In the genomic region with DNA sequence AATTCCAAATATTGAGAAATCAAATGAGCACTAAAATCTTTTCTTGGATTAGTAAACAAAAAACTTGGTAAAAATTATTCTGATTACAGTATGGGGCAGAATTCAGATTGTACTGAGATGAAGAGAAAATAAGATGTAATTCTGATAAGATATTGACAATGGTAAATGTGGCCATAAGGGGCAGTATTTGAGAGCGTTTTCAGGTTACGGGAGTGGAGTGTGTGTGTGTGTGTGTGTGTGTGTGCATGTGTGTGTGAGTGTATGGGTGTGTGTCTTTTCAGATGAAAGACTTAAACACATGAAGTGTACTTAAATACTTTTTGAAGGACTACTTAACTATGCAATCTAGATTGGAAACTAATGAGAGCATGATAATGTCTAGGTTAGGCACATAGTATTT, we compare ENCODE assay signal across 13 cellular contexts.
DNase-seq lines count a peak whose midpoint lies in the region; ATAC-seq and TF ChIP-seq lines count a peak whose summit lies in the region.
"Had no signal": no experiment of that assay in that cellular context is flagged by ENCODE, and none has a peak within 500 bp of the region (broad histone marks: within the 10 kb centered on the region; RNA-seq: fewer than 3 reads in every experiment).

No MANE protein-coding gene starts in this region.

- DNase-seq in DMS53 (lab: John Stamatoyannopoulos, UW): peak; percentile 56
- no peak for DNase-seq in DMS53 treated with DMSO at 0.1 percent for 48 hours (lab: John Stamatoyannopoulos, UW; ENCODE audit: unreplicated experiment)
- DNase-seq in GM23338 (ENCODE audit: low spot score): peak; percentile 58
- DNase-seq in lung microvascular endothelial cell (ENCODE audit: low read depth in 2 of 2): peak; percentile 3 to 4
- no peak for DNase-seq in COR-L47 (lab: John Stamatoyannopoulos, UW)
- no peak for DNase-seq in substantia nigra (lab: John Stamatoyannopoulos, UW)
- DNase-seq: NCI-H146, sigmoid colon had no signal

- no peaks in the 10 kb centered on the region for H3K9me3 ChIP-seq in SU-DHL-6 (ENCODE audit: insufficient read depth, low read length)
- H3K9me3 ChIP-seq: sigmoid colon, SJSA1 had no signal

- H3K9me3 Mint-ChIP-seq in GM23338: no peaks in the 10 kb centered on the region
- H3K9me3 Mint-ChIP-seq: brain had no signal

- H3K36me3 ChIP-seq in GM23338 (ENCODE audit: insufficient read depth) (no peaks in the 10 kb centered on the region), SU-DHL-6 (ENCODE audit: low read length) (no peaks in the 10 kb centered on the region)
- H3K36me3 ChIP-seq: sigmoid colon, SJSA1 had no signal

- no peaks in the 10 kb centered on the region for H3K36me3 Mint-ChIP-seq in GM23338 (ENCODE audit: low read depth)
- H3K36me3 Mint-ChIP-seq: brain had no signal

- H3K27ac ChIP-seq in GM23338 (ENCODE audit: low read depth) (no peak overlapping the region), SU-DHL-6 (ENCODE audit: low read depth, low read length) (no peak overlapping the region), substantia nigra (ENCODE audit: low read depth, low read length, poor library complexity, severe bottlenecking) (no peak overlapping the region)
- H3K27ac ChIP-seq: sigmoid colon, SJSA1 had no signal

- H3K79me2 ChIP-seq in GM23338 (replicated peaks; ENCODE audit: insufficient read depth): no peaks in the 10 kb centered on the region
- H3K79me2 ChIP-seq in SU-DHL-6 (ENCODE audit: insufficient read depth, low read length): no peaks in the 10 kb centered on the region

- TF ChIP-seq CTCF in GM23338 (conservative IDR thresholded peaks at IDR 0.05; ENCODE audit: low read depth in 2 of 2): peak; percentile 63 to 67
- TF ChIP-seq CTCF in SU-DHL-6 (IDR thresholded peaks at IDR 0.05; ENCODE audit: insufficient read depth, low read length, poor library complexity, severe bottlenecking): peak; percentile 17

- no peaks in the 10 kb centered on the region; the same call in 1 of the 2 replicates for H3K9me2 ChIP-seq in GM23338 (ENCODE audit: insufficient read depth)
- H3K9me2 ChIP-seq in SU-DHL-6 (replicated peaks; ENCODE audit: insufficient read depth, low read length): no peaks in the 10 kb centered on the region

- no peaks in the 10 kb centered on the region for H3K27me3 Mint-ChIP-seq in GM23338 (ENCODE audit: insufficient read depth, low read depth, poor library complexity)

- H3K4me1 ChIP-seq in GM23338 (ENCODE audit: insufficient read depth): peaks cover 1% of the 10 kb centered on the region
- H3K4me1 ChIP-seq: sigmoid colon, SJSA1 had no signal

- no peak overlapping the region for H3K9ac ChIP-seq in SU-DHL-6 (ENCODE audit: low read length)

- H3K27ac Mint-ChIP-seq in GM23338: no peak overlapping the region
- H3K27ac Mint-ChIP-seq: brain had no signal

- H3K4me2 ChIP-seq in GM23338 (no peak overlapping the region), SU-DHL-6 (ENCODE audit: low read depth, low read length, poor library complexity, severe bottlenecking) (no peak overlapping the region)

- no peak overlapping the region for H3K4me3 ChIP-seq in GM23338
- no peak overlapping the region for H3K4me3 ChIP-seq in SU-DHL-6 (ENCODE audit: insufficient read depth, low read length, poor library complexity, severe bottlenecking)
- H3K4me3 ChIP-seq: lung, sigmoid colon, SJSA1 had no signal

- peak; percentile 38; the same call in 2 of the 3 replicates for ATAC-seq in GM23338
- no peak for ATAC-seq in HG03457 (IDR thresholded peaks at IDR 0.05; ENCODE audit: unreplicated experiment)

- H3K27me3 ChIP-seq in GM23338 (ENCODE audit: insufficient read depth) (no peaks in the 10 kb centered on the region), SU-DHL-6 (ENCODE audit: low read length) (no peaks in the 10 kb centered on the region)
- H3K27me3 ChIP-seq: sigmoid colon, SJSA1 had no signal

- H3K4me3 Mint-ChIP-seq in GM23338: no peak overlapping the region
- H3K4me3 Mint-ChIP-seq: brain had no signal

- H2AFZ ChIP-seq in GM23338 (no peak overlapping the region), SU-DHL-6 (ENCODE audit: low read depth, low read length, severe bottlenecking) (no peak overlapping the region)

- H3F3A ChIP-seq in GM23338 (replicated peaks; ENCODE audit: low read depth) (no peaks in the 10 kb centered on the region), SU-DHL-6 (ENCODE audit: insufficient read depth) (no peaks in the 10 kb centered on the region)

- peaks cover 4% of the 10 kb centered on the region for H3K4me1 Mint-ChIP-seq in GM23338

- H4K20me1 ChIP-seq in GM23338 (replicated peaks; ENCODE audit: insufficient read depth) (no peaks in the 10 kb centered on the region), SU-DHL-6 (ENCODE audit: low read depth, low read length) (no peaks in the 10 kb centered on the region)

TF ChIP-seq in GM23338, 12 proteins besides CTCF, POLR2A, EP300 and RAD21 (continues in another document):
- TF ChIP-seq POLR2AphosphoS5 (IDR thresholded peaks at IDR 0.05; ENCODE audit: low read depth) (no peak), CREB1 (CRISPR knock-in tag; IDR thresholded peaks at IDR 0.05; ENCODE audit: low read depth) (0 out of 2 replicates have a peak, but pooled peaks have one; percentile 8), STAT1 (IDR thresholded peaks at IDR 0.05; ENCODE audit: unreplicated experiment) (no peak), EZH2phosphoT487 (IDR thresholded peaks at IDR 0.05; ENCODE audit: unreplicated experiment) (no peak)
- TF ChIP-seq, protein P1, sequence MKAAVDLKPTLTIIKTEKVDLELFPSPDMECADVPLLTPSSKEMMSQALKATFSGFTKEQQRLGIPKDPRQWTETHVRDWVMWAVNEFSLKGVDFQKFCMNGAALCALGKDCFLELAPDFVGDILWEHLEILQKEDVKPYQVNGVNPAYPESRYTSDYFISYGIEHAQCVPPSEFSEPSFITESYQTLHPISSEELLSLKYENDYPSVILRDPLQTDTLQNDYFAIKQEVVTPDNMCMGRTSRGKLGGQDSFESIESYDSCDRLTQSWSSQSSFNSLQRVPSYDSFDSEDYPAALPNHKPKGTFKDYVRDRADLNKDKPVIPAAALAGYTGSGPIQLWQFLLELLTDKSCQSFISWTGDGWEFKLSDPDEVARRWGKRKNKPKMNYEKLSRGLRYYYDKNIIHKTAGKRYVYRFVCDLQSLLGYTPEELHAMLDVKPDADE (IDR thresholded peaks at IDR 0.05): no peak
- TF ChIP-seq, protein P2, sequence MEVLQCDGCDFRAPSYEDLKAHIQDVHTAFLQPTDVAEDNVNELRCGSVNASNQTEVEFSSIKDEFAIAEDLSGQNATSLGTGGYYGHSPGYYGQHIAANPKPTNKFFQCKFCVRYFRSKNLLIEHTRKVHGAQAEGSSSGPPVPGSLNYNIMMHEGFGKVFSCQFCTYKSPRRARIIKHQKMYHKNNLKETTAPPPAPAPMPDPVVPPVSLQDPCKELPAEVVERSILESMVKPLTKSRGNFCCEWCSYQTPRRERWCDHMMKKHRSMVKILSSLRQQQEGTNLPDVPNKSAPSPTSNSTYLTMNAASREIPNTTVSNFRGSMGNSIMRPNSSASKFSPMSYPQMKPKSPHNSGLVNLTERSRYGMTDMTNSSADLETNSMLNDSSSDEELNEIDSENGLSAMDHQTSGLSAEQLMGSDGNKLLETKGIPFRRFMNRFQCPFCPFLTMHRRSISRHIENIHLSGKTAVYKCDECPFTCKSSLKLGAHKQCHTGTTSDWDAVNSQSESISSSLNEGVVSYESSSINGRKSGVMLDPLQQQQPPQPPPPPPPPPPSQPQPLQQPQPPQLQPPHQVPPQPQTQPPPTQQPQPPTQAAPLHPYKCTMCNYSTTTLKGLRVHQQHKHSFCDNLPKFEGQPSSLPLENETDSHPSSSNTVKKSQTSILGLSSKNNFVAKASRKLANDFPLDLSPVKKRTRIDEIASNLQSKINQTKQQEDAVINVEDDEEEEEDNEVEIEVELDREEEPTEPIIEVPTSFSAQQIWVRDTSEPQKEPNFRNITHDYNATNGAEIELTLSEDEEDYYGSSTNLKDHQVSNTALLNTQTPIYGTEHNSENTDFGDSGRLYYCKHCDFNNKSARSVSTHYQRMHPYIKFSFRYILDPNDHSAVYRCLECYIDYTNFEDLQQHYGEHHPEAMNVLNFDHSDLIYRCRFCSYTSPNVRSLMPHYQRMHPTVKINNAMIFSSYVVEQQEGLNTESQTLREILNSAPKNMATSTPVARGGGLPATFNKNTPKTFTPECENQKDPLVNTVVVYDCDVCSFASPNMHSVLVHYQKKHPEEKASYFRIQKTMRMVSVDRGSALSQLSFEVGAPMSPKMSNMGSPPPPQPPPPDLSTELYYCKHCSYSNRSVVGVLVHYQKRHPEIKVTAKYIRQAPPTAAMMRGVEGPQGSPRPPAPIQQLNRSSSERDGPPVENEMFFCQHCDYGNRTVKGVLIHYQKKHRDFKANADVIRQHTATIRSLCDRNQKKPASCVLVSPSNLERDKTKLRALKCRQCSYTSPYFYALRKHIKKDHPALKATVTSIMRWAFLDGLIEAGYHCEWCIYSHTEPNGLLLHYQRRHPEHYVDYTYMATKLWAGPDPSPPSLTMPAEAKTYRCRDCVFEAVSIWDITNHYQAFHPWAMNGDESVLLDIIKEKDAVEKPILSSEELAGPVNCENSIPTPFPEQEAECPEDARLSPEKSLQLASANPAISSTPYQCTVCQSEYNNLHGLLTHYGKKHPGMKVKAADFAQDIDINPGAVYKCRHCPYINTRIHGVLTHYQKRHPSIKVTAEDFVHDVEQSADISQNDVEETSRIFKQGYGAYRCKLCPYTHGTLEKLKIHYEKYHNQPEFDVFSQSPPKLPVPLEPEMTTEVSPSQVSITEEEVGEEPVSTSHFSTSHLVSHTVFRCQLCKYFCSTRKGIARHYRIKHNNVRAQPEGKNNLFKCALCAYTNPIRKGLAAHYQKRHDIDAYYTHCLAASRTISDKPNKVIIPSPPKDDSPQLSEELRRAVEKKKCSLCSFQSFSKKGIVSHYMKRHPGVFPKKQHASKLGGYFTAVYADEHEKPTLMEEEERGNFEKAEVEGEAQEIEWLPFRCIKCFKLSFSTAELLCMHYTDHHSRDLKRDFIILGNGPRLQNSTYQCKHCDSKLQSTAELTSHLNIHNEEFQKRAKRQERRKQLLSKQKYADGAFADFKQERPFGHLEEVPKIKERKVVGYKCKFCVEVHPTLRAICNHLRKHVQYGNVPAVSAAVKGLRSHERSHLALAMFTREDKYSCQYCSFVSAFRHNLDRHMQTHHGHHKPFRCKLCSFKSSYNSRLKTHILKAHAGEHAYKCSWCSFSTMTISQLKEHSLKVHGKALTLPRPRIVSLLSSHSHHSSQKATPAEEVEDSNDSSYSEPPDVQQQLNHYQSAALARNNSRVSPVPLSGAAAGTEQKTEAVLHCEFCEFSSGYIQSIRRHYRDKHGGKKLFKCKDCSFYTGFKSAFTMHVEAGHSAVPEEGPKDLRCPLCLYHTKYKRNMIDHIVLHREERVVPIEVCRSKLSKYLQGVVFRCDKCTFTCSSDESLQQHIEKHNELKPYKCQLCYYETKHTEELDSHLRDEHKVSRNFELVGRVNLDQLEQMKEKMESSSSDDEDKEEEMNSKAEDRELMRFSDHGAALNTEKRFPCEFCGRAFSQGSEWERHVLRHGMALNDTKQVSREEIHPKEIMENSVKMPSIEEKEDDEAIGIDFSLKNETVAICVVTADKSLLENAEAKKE (CRISPR knock-in tag; IDR thresholded peaks at IDR 0.05): no peak

Comparison
In these comparisons a context has a peak if more than half of its experiments do, and no peak if none do; other contexts are left out.
1. DNase-seq: peak in DMS53 (single experiment), GM23338 (single experiment) and lung microvascular endothelial cell (2 of 2); none in DMS53 treated with DMSO at 0.1 percent for 48 hours (single experiment), COR-L47 (single experiment) and substantia nigra (0 of 49).